In genomic region chr12:6567824-6568617, GRCh38 we compare ENCODE assay signal across 8 cellular contexts. TPM values are rescaled to one million over a fixed set of nuclear protein-coding genes. Genes with fewer than 3 reads are reported as not detected.
DNase-seq lines count a peak whose midpoint lies in the region; ATAC-seq and TF ChIP-seq lines count a peak whose summit lies in the region.

TSS of gene NOP2 (minus strand) at chr12:6568291. CDS start at chr12:6567918, 373 bp downstream.

- H3K36me3 ChIP-seq in kidney epithelial cell (ENCODE audit: control insufficient read depth, insufficient read depth, low read length), result peaks cover 6% of the 10 kb centered on the region

- DNase-seq in AG08396 (ENCODE audit: low spot score) (peak; percentile 96), NCI-H460 (ENCODE audit: extremely low read depth, low read depth) (peak; percentile 78), cerebellar cortex (ENCODE audit: low spot score) (peak; percentile 90), kidney epithelial cell (ENCODE audit: low read depth) (peak; percentile 41)
- DNase-seq in activated CD4-positive, CD25-positive, alpha-beta regulatory T cell treated with anti-CD3 and anti-CD28 coated beads, Interleukin-2, amount 50 U/mL, for 72 hours, result peak; percentile 92
- DNase-seq in stimulated activated CD4-positive, alpha-beta T cell treated with anti-CD3 and anti-CD28 coated beads, Interleukin-15, amount 100 ng/mL, for 24 hours, result peak; percentile 95

- TF ChIP-seq CTCF in kidney epithelial cell (IDR thresholded peaks at IDR 0.05; ENCODE audit: insufficient read depth, low read length, poor library complexity, severe bottlenecking), result no peak

- no peaks in the 10 kb centered on the region for H3K27me3 ChIP-seq in kidney epithelial cell (ENCODE audit: control insufficient read depth, insufficient read depth, low read length)

- ATAC-seq in GM19023 (IDR thresholded peaks at IDR 0.05; ENCODE audit: unreplicated experiment) (peak; percentile 80), HG03342 (IDR thresholded peaks at IDR 0.05; ENCODE audit: unreplicated experiment) (peak; percentile 72)

- peak within 1 kb of the TSS; percentile 81 for H3K4me3 ChIP-seq in kidney epithelial cell (ENCODE audit: low read depth, low read length)

RNA-seq across cellular contexts. Expression of gene NOP2, which starts in this region (rescaled TPM):
- total RNA-seq in NCI-H460 (2014; rRNA removed; shearing (Covaris generic)), result 54.0 and 58.2 TPM in 2 replicates
- 273 and 295 TPM in 2 replicates for polyA plus RNA-seq in NCI-H460 (2014; cell fraction: nucleus; rRNA removed)
- 52.4 and 62.2 TPM in 2 replicates for total RNA-seq in kidney epithelial cell

Comparison
In these comparisons a context has a peak if more than half of its experiments do, and no peak if none do; other contexts are left out.
1. Peak in every context shown above with its lines: DNase-seq, ATAC-seq and H3K4me3 ChIP-seq.
2. DNase-seq: peak in every context shown above with its lines; median percentile 96 in AG08396; 95 in stimulated activated CD4-positive, alpha-beta T cell treated with anti-CD3 and anti-CD28 coated beads, Interleukin-15, amount 100 ng/mL, for 24 hours; 92 in activated CD4-positive, CD25-positive, alpha-beta regulatory T cell treated with anti-CD3 and anti-CD28 coated beads, Interleukin-2, amount 50 U/mL, for 72 hours; 90 in cerebellar cortex; 78 in NCI-H460; 41 in kidney epithelial cell.